In genomic region chr13:30808600-30808999, GRCh38 we compare ENCODE assay signal across 20 cellular contexts.
DNase-seq lines count a peak whose midpoint lies in the region; ATAC-seq, FAIRE-seq and TF ChIP-seq lines count a peak whose summit lies in the region.
"Had no signal": no experiment of that assay in that cellular context is flagged by ENCODE, and none has a peak within 500 bp of the region (broad histone marks: within the 10 kb centered on the region; RNA-seq: fewer than 3 reads in every experiment).

No MANE protein-coding gene starts in this region.

- no peak for FAIRE-seq in HTR-8/SVneo (lab: Jason Lieb, UNC)

- no peak overlapping the region for H2AFZ ChIP-seq in mammary epithelial cell (ENCODE audit: low read depth, low read length)
- H2AFZ ChIP-seq: parathyroid adenoma had no signal

- H4K20me1 ChIP-seq in mammary epithelial cell (ENCODE audit: insufficient read depth, low read length) = no peaks in the 10 kb centered on the region

- H3K4me2 ChIP-seq in mammary epithelial cell (ENCODE audit: insufficient read depth, low read depth, low read length) = no peak overlapping the region

- in situ Hi-C loops in mammary epithelial cell (cut with MboI; ENCODE audit: low sequenced_read_pairs in 2 of 2) = loop anchor here in 1 of 2 donors (10.0 kb wide), 2 partner anchors 56 to 236 kb away; no protein-coding TSS in a partner anchor

- POLR2A ChIA-PET in activated CD4-positive, alpha-beta T cell treated with anti-CD3 and anti-CD28 coated beads for 36 hours (lab: Charles Lee) = no interaction called here

- H3K27me3 Mint-ChIP-seq in activated CD4-positive, alpha-beta T cell treated with anti-CD3 and anti-CD28 coated beads for 36 hours = no peaks in the 10 kb centered on the region
- H3K27me3 Mint-ChIP-seq in HFFc6 (ENCODE audit: insufficient read depth) (no peaks in the 10 kb centered on the region; the same call in 1 of the 2 replicates), chondrocyte (ENCODE audit: low read depth) (no peaks in the 10 kb centered on the region), osteocyte (ENCODE audit: unreplicated experiment) (no peaks in the 10 kb centered on the region)
- H3K27me3 Mint-ChIP-seq: activated B cell treated with CpG ODN at 0.5 μM for 24 hours; central memory CD8-positive, alpha-beta T cell had no signal

- no peak overlapping the region for H3K27ac Mint-ChIP-seq in activated CD4-positive, alpha-beta T cell treated with anti-CD3 and anti-CD28 coated beads for 36 hours
- H3K27ac Mint-ChIP-seq in HFFc6 (no peak overlapping the region), chondrocyte (ENCODE audit: unreplicated experiment) (peak overlapping the region; percentile 30), osteocyte (ENCODE audit: unreplicated experiment) (peak overlapping the region; percentile 19)
- H3K27ac Mint-ChIP-seq: activated B cell treated with CpG ODN at 0.5 μM for 24 hours; T-helper 1 cell treated with Interleukin-12 subunit alpha and Interleukin-12 subunit beta and Interleukin-4 antibody, amounts not matched to agents 30 μg/mL and 1 μg/mL, for 36 hours had no signal

- H3K4me1 Mint-ChIP-seq in activated CD4-positive, alpha-beta T cell treated with anti-CD3 and anti-CD28 coated beads for 36 hours = peaks cover 12% of the 10 kb centered on the region
- H3K4me1 Mint-ChIP-seq in HFFc6 (ENCODE audit: low read depth) = peaks cover 31% of the 10 kb centered on the region
- peaks cover 62% of the 10 kb centered on the region for H3K4me1 Mint-ChIP-seq in chondrocyte (ENCODE audit: low read depth)
- H3K4me1 Mint-ChIP-seq in osteocyte (ENCODE audit: unreplicated experiment) = peaks cover 57% of the 10 kb centered on the region
- H3K4me1 Mint-ChIP-seq: central memory CD8-positive, alpha-beta T cell had no signal

- H3K79me2 ChIP-seq in mammary epithelial cell (ENCODE audit: insufficient read depth, low read length) = no peaks in the 10 kb centered on the region
- H3K79me2 ChIP-seq: parathyroid adenoma had no signal

- peaks cover 51% of the 10 kb centered on the region for H3K4me1 ChIP-seq in mammary epithelial cell (ENCODE audit: insufficient read depth, low read length)
- H3K4me1 ChIP-seq: parathyroid adenoma had no signal

- H3K9me3 Mint-ChIP-seq in activated CD4-positive, alpha-beta T cell treated with anti-CD3 and anti-CD28 coated beads for 36 hours (ENCODE audit: low read depth) = no peaks in the 10 kb centered on the region
- no peaks in the 10 kb centered on the region for H3K9me3 Mint-ChIP-seq in HFFc6
- H3K9me3 Mint-ChIP-seq in chondrocyte (ENCODE audit: low read depth) = no peaks in the 10 kb centered on the region
- H3K9me3 Mint-ChIP-seq in osteocyte (ENCODE audit: unreplicated experiment) = no peaks in the 10 kb centered on the region
- H3K9me3 Mint-ChIP-seq: activated B cell treated with CpG ODN at 0.5 μM for 24 hours; central memory CD8-positive, alpha-beta T cell; T-helper 1 cell treated with Interleukin-12 subunit alpha and Interleukin-12 subunit beta and Interleukin-4 antibody, amounts not matched to agents 30 μg/mL and 1 μg/mL, for 36 hours had no signal

- no peak overlapping the region for H3K27ac ChIP-seq in mammary epithelial cell (ENCODE audit: insufficient read depth, low read depth, low read length)
- H3K27ac ChIP-seq: heart left ventricle, parathyroid adenoma, skin epidermis had no signal

- dilution Hi-C loops in mammary epithelial cell (cut with HindIII; ENCODE audit: low sequenced_read_pairs) = loop anchor here (5.0 kb wide), 2 partner anchors 44 to 214 kb away; no protein-coding TSS in a partner anchor

- no peak overlapping the region for H3K9ac ChIP-seq in mammary epithelial cell (ENCODE audit: insufficient read depth, low read length)
- H3K9ac ChIP-seq: parathyroid adenoma had no signal

- intact Hi-C loops in activated CD4-positive, alpha-beta T cell treated with anti-CD3 and anti-CD28 coated beads for 36 hours (cut with DNase I, micrococcal nuclease) = loop anchor here (1.0 to 5.0 kb wide), 2 partner anchors 57 to 234 kb away; no protein-coding TSS in a partner anchor
- intact Hi-C loops in mammary epithelial cell (cut with micrococcal nuclease) = loop anchor here (1.0 to 10.0 kb wide), 5 partner anchors 57 to 554 kb away; partner anchors contain the start of gene HSPH1

- TF ChIP-seq CTCF in HFFc6 (IDR thresholded peaks at IDR 0.05) (peak; percentile 50), chondrocyte (IDR thresholded peaks at IDR 0.05) (peak; percentile 57), osteocyte (IDR thresholded peaks at IDR 0.05) (peak; percentile 21), mammary epithelial cell (conservative IDR thresholded peaks at IDR 0.05 in 1 of 2, IDR thresholded peaks at IDR 0.05 in 1 of 2; ENCODE audit: extremely low read depth in 1 of 2, insufficient read depth in 1 of 2, low read depth in 1 of 2, low read length in 2 of 2) (peak in 1 of 2 donors; percentile 41)

- DNase-seq in activated CD4-positive, alpha-beta T cell treated with anti-CD3 and anti-CD28 coated beads for 36 hours = peak; percentile 31
- DNase-seq in activated CD4-positive, alpha-beta T cell treated with anti-CD3 and anti-CD28 coated beads for 1 hour = no peak
- no peak for DNase-seq in HFFc6
- no peak for DNase-seq in chondrocyte (ENCODE audit: low spot score)
- no peak for DNase-seq in osteocyte (ENCODE audit: extremely low spot score, unreplicated experiment)
- no peak for DNase-seq in HTR-8/SVneo (ENCODE audit: insufficient read length, low spot score)
- no peak for DNase-seq in mammary epithelial cell
- no peak for DNase-seq in NK-92 (lab: John Stamatoyannopoulos, UW; ENCODE audit: unreplicated experiment)
- DNase-seq: activated B cell treated with CpG ODN at 0.5 μM for 24 hours; activated effector memory CD4-positive, alpha-beta T cell treated with Interleukin-2 at 50 U/mL for 16 hours; C1 segment of cervical spinal cord; effector CD4-positive, alpha-beta T cell; heart left ventricle; NCI-H2029 treated with DMSO at 0.1 percent for 48 hours; stimulated activated CD8-positive, alpha-beta memory T cell treated with anti-CD3 and anti-CD28 coated beads, Interleukin-4, amount 100 ng/mL, for 48 hours had no signal

- CTCF ChIA-PET in activated CD4-positive, alpha-beta T cell treated with anti-CD3 and anti-CD28 coated beads for 36 hours (lab: Charles Lee) = interaction anchor here (1.0 to 2.5 kb wide), 6 partner anchors 11 to 236 kb away, joined by 3 to 13 read pairs (median 4); no protein-coding TSS in a partner anchor
- CTCF ChIA-PET in mammary epithelial cell (lab: Charles Lee; ENCODE audit: low non-redundant PET) = no interaction called here

- peak; percentile 84 for ATAC-seq in activated CD4-positive, alpha-beta T cell treated with anti-CD3 and anti-CD28 coated beads for 36 hours
- ATAC-seq: heart left ventricle, Right ventricle myocardium inferior had no signal

- H3K9me3 ChIP-seq in mammary epithelial cell (replicated peaks; ENCODE audit: insufficient read depth, low read length) = no peaks in the 10 kb centered on the region
- H3K9me3 ChIP-seq: heart left ventricle had no signal

- H3K36me3 ChIP-seq in mammary epithelial cell (ENCODE audit: insufficient read depth, low read length) = no peaks in the 10 kb centered on the region
- H3K36me3 ChIP-seq: heart left ventricle had no signal

- no peaks in the 10 kb centered on the region for H3K36me3 Mint-ChIP-seq in activated CD4-positive, alpha-beta T cell treated with anti-CD3 and anti-CD28 coated beads for 36 hours (ENCODE audit: low read depth)
- H3K36me3 Mint-ChIP-seq in HFFc6 (ENCODE audit: low read depth) = no peaks in the 10 kb centered on the region
- no peaks in the 10 kb centered on the region for H3K36me3 Mint-ChIP-seq in chondrocyte (ENCODE audit: low read depth)
- no peaks in the 10 kb centered on the region for H3K36me3 Mint-ChIP-seq in osteocyte (ENCODE audit: unreplicated experiment)

- no TSS peak for BruUV-seq in mammary epithelial cell (replicated peaks; lab: Mats Ljungman, UMichigan)

- H3K4me3 ChIP-seq in mammary epithelial cell (replicated peaks in 1 of 3; ENCODE audit: insufficient read depth in 1 of 3, low read depth in 2 of 3, low read length in 3 of 3) = no peak overlapping the region
- H3K4me3 ChIP-seq: heart left ventricle, skin epidermis had no signal

- no peaks in the 10 kb centered on the region for H3K27me3 ChIP-seq in mammary epithelial cell (ENCODE audit: insufficient read depth, low read length)
- H3K27me3 ChIP-seq: heart left ventricle had no signal

- 30% methylated on average over 2 of the region's 2 CpGs for WGBS in mammary epithelial cell (ENCODE audit: low coverage, missing lambda C conversion rate)

- H3K4me3 Mint-ChIP-seq in activated CD4-positive, alpha-beta T cell treated with anti-CD3 and anti-CD28 coated beads for 36 hours = no peak overlapping the region
- H3K4me3 Mint-ChIP-seq in HFFc6 = no peak overlapping the region
- no peak overlapping the region for H3K4me3 Mint-ChIP-seq in chondrocyte (ENCODE audit: unreplicated experiment)
- no peak overlapping the region for H3K4me3 Mint-ChIP-seq in osteocyte (ENCODE audit: unreplicated experiment)
- H3K4me3 Mint-ChIP-seq: activated B cell treated with CpG ODN at 0.5 μM for 24 hours; central memory CD8-positive, alpha-beta T cell; T-helper 1 cell treated with Interleukin-12 subunit alpha and Interleukin-12 subunit beta and Interleukin-4 antibody, amounts not matched to agents 30 μg/mL and 1 μg/mL, for 36 hours had no signal

Comparison
In these comparisons a context has a peak if more than half of its experiments do, and no peak if none do; other contexts are left out.
1. H3K27ac Mint-ChIP-seq: peak in chondrocyte (single experiment) and osteocyte (single experiment); none in activated CD4-positive, alpha-beta T cell treated with anti-CD3 and anti-CD28 coated beads for 36 hours (single experiment) and HFFc6 (single experiment).